8 cellular contexts compared by ENCODE assay signal in genomic region chr5:176536132-176536901, GRCh38. TPM values are rescaled to one million over a fixed set of nuclear protein-coding genes. Genes with fewer than 3 reads are reported as not detected.
DNase-seq lines count a peak whose midpoint lies in the region; ATAC-seq, FAIRE-seq and TF ChIP-seq lines count a peak whose summit lies in the region.

No MANE protein-coding gene starts in this region.

- no peak for FAIRE-seq in bronchial epithelial cell (lab: Jason Lieb, UNC)

- H3K9me3 ChIP-seq in BLaER1 treated with 17β-estradiol and CSF1 and Interleukin-3, amounts not matched to agents 10 nM and 100 nM (replicated peaks in 1 of 11) = no peaks in the 10 kb centered on the region
- no peaks in the 10 kb centered on the region for H3K9me3 ChIP-seq in WERI-Rb-1 (ENCODE audit: severe bottlenecking)

- peak overlapping the region; percentile 91 to 100 (median 100) for H3K27ac ChIP-seq in BLaER1 treated with 17β-estradiol and CSF1 and Interleukin-3, amounts not matched to agents 10 nM and 100 nM
- H3K27ac ChIP-seq in WERI-Rb-1 (peak overlapping the region; percentile 99), skin epidermis (peak overlapping the region; percentile 69 to 100 (median 97))

- ATAC-seq in GM21381 (IDR thresholded peaks at IDR 0.05; ENCODE audit: unreplicated experiment) = peak; percentile 16

- peak overlapping the region; percentile 96 to 100 (median 98) for H3K4me2 ChIP-seq in BLaER1 treated with 17β-estradiol and CSF1 and Interleukin-3, amounts not matched to agents 10 nM and 100 nM

- peaks cover 8 to 21% (median 9%) of the 10 kb centered on the region in 11 experiments for H3K36me3 ChIP-seq in BLaER1 treated with 17β-estradiol and CSF1 and Interleukin-3, amounts not matched to agents 10 nM and 100 nM
- H3K36me3 ChIP-seq in WERI-Rb-1 (peaks cover 41% of the 10 kb centered on the region), bronchial epithelial cell (ENCODE audit: control insufficient read depth, insufficient read depth, low read length) (peaks cover 15% of the 10 kb centered on the region)

- H3K27me3 ChIP-seq in BLaER1 treated with 17β-estradiol and CSF1 and Interleukin-3, amounts not matched to agents 10 nM and 100 nM = no peaks in the 10 kb centered on the region
- H3K27me3 ChIP-seq in WERI-Rb-1 (ENCODE audit: insufficient read depth, low read depth, severe bottlenecking) (no peaks in the 10 kb centered on the region), bronchial epithelial cell (ENCODE audit: control insufficient read depth, insufficient read depth, low read length) (no peaks in the 10 kb centered on the region)

- TF ChIP-seq CTCF in WERI-Rb-1 (IDR thresholded peaks at IDR 0.05; ENCODE audit: low read depth, low read length) = no peak
- TF ChIP-seq CTCF in bronchial epithelial cell (IDR thresholded peaks at IDR 0.05; ENCODE audit: insufficient read depth, low read length, severe bottlenecking) = no peak

- H3K9ac ChIP-seq in BLaER1 treated with 17β-estradiol and CSF1 and Interleukin-3, amounts not matched to agents 10 nM and 100 nM = peak overlapping the region; percentile 94 to 100 (median 99)

- H3K4me1 ChIP-seq in BLaER1 treated with 17β-estradiol and CSF1 and Interleukin-3, amounts not matched to agents 10 nM and 100 nM = peaks cover 72 to 80% (median 74%) of the 10 kb centered on the region in 10 experiments

- DNase-seq in NCI-H1092 treated with DMSO at 0.1 percent for 48 hours (lab: John Stamatoyannopoulos, UW) (peak; percentile 61), WERI-Rb-1 (peak; percentile 73), bronchial epithelial cell (ENCODE audit: low read depth) (peak; percentile 42), inferior parietal cortex (ENCODE audit: extremely low spot score) (peak; percentile 56), cortex of kidney (lab: John Stamatoyannopoulos, UW) (no peak)

- H4K20me1 ChIP-seq in BLaER1 treated with 17β-estradiol and CSF1 and Interleukin-3, amounts not matched to agents 10 nM and 100 nM = peaks cover 26 to 39% (median 38%) of the 10 kb centered on the region in 11 experiments

- H3K4me3 ChIP-seq in BLaER1 treated with 17β-estradiol and CSF1 and Interleukin-3, amounts not matched to agents 10 nM and 100 nM = peak overlapping the region; percentile 76 to 95 (median 90)
- H3K4me3 ChIP-seq in WERI-Rb-1 (ENCODE audit: low read depth, low read length) (peak overlapping the region; percentile 77), bronchial epithelial cell (ENCODE audit: low read depth, low read length) (peak overlapping the region; percentile 90), skin epidermis (peak overlapping the region; percentile 46 to 95 (median 87))

RNA-seq across cellular contexts. Expression of gene RNF44, which starts 0.9 kb away (rescaled TPM):
- 2.1 and 3.6 TPM in 2 replicates for total RNA-seq in bronchial epithelial cell

RNA-seq across cellular contexts. Expression of gene CDHR2, which starts 12.8 kb away (rescaled TPM):
- total RNA-seq in bronchial epithelial cell = under 0.01 TPM in 2 replicates
